In the genomic region with DNA sequence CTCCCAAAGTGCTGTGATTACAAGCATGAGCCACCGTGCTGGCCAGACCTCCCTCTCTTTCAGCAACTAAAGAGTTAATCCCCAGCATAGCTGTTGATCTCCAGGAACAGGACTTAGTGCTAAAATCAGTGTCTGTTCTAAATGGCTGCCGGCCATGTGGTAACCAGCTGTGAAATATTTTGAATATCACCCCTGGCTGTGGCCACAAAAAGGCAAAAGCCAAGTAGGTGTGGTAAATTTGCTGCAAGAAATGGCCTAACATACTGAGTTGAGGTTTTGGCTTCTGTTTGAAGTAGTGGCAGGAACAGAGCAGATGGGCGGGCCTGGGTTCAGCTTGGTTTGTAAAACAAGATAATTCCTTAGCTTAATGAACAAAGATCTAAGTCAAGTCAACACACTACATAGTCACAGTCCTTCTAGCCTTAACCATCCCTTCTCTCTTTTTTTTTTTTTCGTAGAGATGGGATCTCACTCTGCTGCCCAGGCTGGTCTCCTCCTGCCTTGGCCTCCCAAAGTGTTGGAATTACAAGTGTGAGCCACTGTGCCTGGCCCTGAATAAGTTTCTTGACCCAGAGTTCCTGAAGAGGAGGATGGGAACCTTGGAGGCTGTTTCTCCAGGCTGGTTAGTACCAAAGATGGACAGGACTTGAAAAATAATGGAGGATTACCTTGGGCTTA, we compare ENCODE assay signal across 8 cellular contexts. TPM values are rescaled to one million over a fixed set of nuclear protein-coding genes. Genes with fewer than 3 reads are reported as not detected.
A peak's percentile ranks its signal among the peaks of the same experiment; 100 is the strongest.
DNase-seq lines count a peak whose midpoint lies in the region; ATAC-seq, FAIRE-seq and TF ChIP-seq lines count a peak whose summit lies in the region.

No MANE protein-coding gene starts in this region.

- FAIRE-seq in GM12892 (lab: Jason Lieb, UNC) (peak; percentile 62), kidney (lab: Jason Lieb, UNC) (no peak)

- DNase-seq in GM12892 (ENCODE audit: insufficient read length) (no peak), NAMALWA (ENCODE audit: low spot score) (peak; percentile 89), iris pigment epithelial cell (ENCODE audit: low read depth) (peak; percentile 96), kidney (no peak), left lobe of liver (ENCODE audit: low spot score) (no peak)
- peak; percentile 38 for DNase-seq in activated naive CD4-positive, alpha-beta T cell treated with anti-CD3 and anti-CD28 coated beads for 36 hours

- H3K27ac Mint-ChIP-seq in activated naive CD4-positive, alpha-beta T cell treated with anti-CD3 and anti-CD28 coated beads for 36 hours: peak overlapping the region; percentile 59

- CTCF ChIA-PET in activated naive CD4-positive, alpha-beta T cell treated with anti-CD3 and anti-CD28 coated beads for 36 hours (lab: Charles Lee): interaction anchor here (1.2 to 1.3 kb wide), 3 partner anchors 34 to 48 kb away, joined by 4 to 8 read pairs (median 4); no protein-coding TSS in a partner anchor

- H3K27me3 Mint-ChIP-seq in activated naive CD4-positive, alpha-beta T cell treated with anti-CD3 and anti-CD28 coated beads for 36 hours (ENCODE audit: low read depth): no peaks in the 10 kb centered on the region

- no peaks in the 10 kb centered on the region for H3K4me1 ChIP-seq in kidney (ENCODE audit: control insufficient read depth in 1 of 2, insufficient read depth in 1 of 2, low read depth in 1 of 2, low read length in 2 of 2)

- intact Hi-C loops in activated naive CD4-positive, alpha-beta T cell treated with anti-CD3 and anti-CD28 coated beads for 36 hours (cut with micrococcal nuclease): no loop called here
- intact Hi-C loops in kidney (cut with DNase I): no loop called here

- no peak overlapping the region for H3K4me3 Mint-ChIP-seq in activated naive CD4-positive, alpha-beta T cell treated with anti-CD3 and anti-CD28 coated beads for 36 hours

- no peak overlapping the region for H3K4me3 ChIP-seq in kidney (ENCODE audit: low read length in 2 of 2)

- H3K36me3 Mint-ChIP-seq in activated naive CD4-positive, alpha-beta T cell treated with anti-CD3 and anti-CD28 coated beads for 36 hours (ENCODE audit: low read depth): no peaks in the 10 kb centered on the region

- TF ChIP-seq CTCF in kidney (IDR thresholded peaks at IDR 0.05; ENCODE audit: borderline replicate concordance, extremely low read depth, insufficient read depth): no peak

- H3K4me1 Mint-ChIP-seq in activated naive CD4-positive, alpha-beta T cell treated with anti-CD3 and anti-CD28 coated beads for 36 hours (ENCODE audit: low read depth): peaks cover 24% of the 10 kb centered on the region

- no peaks in the 10 kb centered on the region for H3K9me3 Mint-ChIP-seq in activated naive CD4-positive, alpha-beta T cell treated with anti-CD3 and anti-CD28 coated beads for 36 hours

- H3K27ac ChIP-seq in kidney (ENCODE audit: low read depth in 2 of 2, low read length in 2 of 2): no peak overlapping the region

- no peaks in the 10 kb centered on the region for H3K9me3 ChIP-seq in kidney (ENCODE audit: control insufficient read depth in 1 of 2, low read length in 2 of 2)

- H3K9ac ChIP-seq in kidney (ENCODE audit: low read length in 2 of 2): no peak overlapping the region

- no peak for TF ChIP-seq POLR2A in GM12892 (IDR thresholded peaks at IDR 0.05; ENCODE audit: low read depth, low read length)

- ATAC-seq in GM18519 (IDR thresholded peaks at IDR 0.05; ENCODE audit: low FRiP score, unreplicated experiment): no peak
- ATAC-seq in HG02759 (IDR thresholded peaks at IDR 0.05; ENCODE audit: unreplicated experiment): no peak
- ATAC-seq in left lobe of liver: no peak

- H3K36me3 ChIP-seq in kidney (ENCODE audit: control insufficient read depth in 1 of 2, insufficient read depth in 2 of 2, low read length in 2 of 2): no peaks in the 10 kb centered on the region

RNA-seq across cellular contexts. Expression of gene AGFG2, which starts 22.7 kb away (rescaled TPM):
- 12.4 TPM for polyA plus RNA-seq in GM12892 (2012; ENCODE audit: missing spikeins)
- total RNA-seq in activated naive CD4-positive, alpha-beta T cell treated with anti-CD3 and anti-CD28 coated beads for 36 hours: 10 to 100 TPM; 23.4 to 23.9 TPM
- total RNA-seq in kidney: 37.3 TPM
- polyA plus RNA-seq in kidney (ENCODE audit: insufficient read depth, low read depth, low replicate concordance): 24.3 TPM
- total RNA-seq in left lobe of liver: 87.8 TPM

RNA-seq across cellular contexts. Expression of gene NYAP1, which starts 32.5 kb away (rescaled TPM):
- polyA plus RNA-seq in GM12892 (2012; ENCODE audit: missing spikeins): 0.08 TPM
- total RNA-seq in activated naive CD4-positive, alpha-beta T cell treated with anti-CD3 and anti-CD28 coated beads for 36 hours: under 1 TPM; 0.17 to 0.30 TPM
- 0.41 TPM for total RNA-seq in kidney
- 0.69 TPM for polyA plus RNA-seq in kidney (ENCODE audit: insufficient read depth, low read depth, low replicate concordance)
- total RNA-seq in left lobe of liver: 0.38 TPM

RNA-seq across cellular contexts. Expression of gene TSC22D4, which starts 37.3 kb away (rescaled TPM):
- 12.6 TPM for polyA plus RNA-seq in GM12892 (2012; ENCODE audit: missing spikeins)
- 10 to 100 TPM; 46.0 to 48.7 TPM for total RNA-seq in activated naive CD4-positive, alpha-beta T cell treated with anti-CD3 and anti-CD28 coated beads for 36 hours
- total RNA-seq in kidney (61.5 TPM), left lobe of liver (16.9 TPM)
- 67.0 TPM for polyA plus RNA-seq in kidney (ENCODE audit: insufficient read depth, low read depth, low replicate concordance)

RNA-seq across cellular contexts. Expression of gene SPACDR, which starts 52.2 kb away (rescaled TPM):
- polyA plus RNA-seq in GM12892 (2012; ENCODE audit: missing spikeins): 0.95 TPM
- total RNA-seq in activated naive CD4-positive, alpha-beta T cell treated with anti-CD3 and anti-CD28 coated beads for 36 hours: 1 to 10 TPM; 2.3 to 2.6 TPM
- total RNA-seq in kidney: 0.54 TPM
- polyA plus RNA-seq in kidney (ENCODE audit: insufficient read depth, low read depth, low replicate concordance): not detected
- not detected for total RNA-seq in left lobe of liver

RNA-seq across cellular contexts. Expression of gene SAP25, which starts 57.4 kb away (rescaled TPM):
- 1.4 TPM for polyA plus RNA-seq in GM12892 (2012; ENCODE audit: missing spikeins)
- total RNA-seq in activated naive CD4-positive, alpha-beta T cell treated with anti-CD3 and anti-CD28 coated beads for 36 hours: 10 to 100 TPM; 13.7 to 15.7 TPM
- 9.8 TPM for total RNA-seq in kidney
- polyA plus RNA-seq in kidney (ENCODE audit: insufficient read depth, low read depth, low replicate concordance): 5.7 TPM
- total RNA-seq in left lobe of liver: 0.86 TPM

Comparison
In these comparisons a context has a peak if more than half of its experiments do, and no peak if none do; other contexts are left out.
1. DNase-seq: peak in NAMALWA (single experiment), activated naive CD4-positive, alpha-beta T cell treated with anti-CD3 and anti-CD28 coated beads for 36 hours (single experiment) and iris pigment epithelial cell (single experiment); none in GM12892 (single experiment), kidney (single experiment) and left lobe of liver (single experiment).